Comparison of ENCODE assay signal across 8 cellular contexts in genomic region chr12:123150273-123150803, GRCh38. TPM values are rescaled to one million over a fixed set of nuclear protein-coding genes. Genes with fewer than 3 reads are reported as not detected.
DNase-seq lines count a peak whose midpoint lies in the region; ATAC-seq and TF ChIP-seq lines count a peak whose summit lies in the region.

No MANE protein-coding gene starts in this region.

- ATAC-seq in GM18511 (IDR thresholded peaks at IDR 0.05; ENCODE audit: unreplicated experiment) (peak; percentile 16), HG03342 (IDR thresholded peaks at IDR 0.05; ENCODE audit: unreplicated experiment) (peak; percentile 12), GM18873 (IDR thresholded peaks at IDR 0.05; ENCODE audit: low FRiP score, unreplicated experiment) (no peak)

- WGBS in esophagus muscularis mucosa, result 6% methylated on average over 38 of the region's 63 CpGs

- H3K36me3 Mint-ChIP-seq in activated CD4-positive, alpha-beta memory T cell treated with anti-CD3 and anti-CD28 coated beads, Interleukin-2, amount 10 ng/mL, durations not matched to agents 7 days and 5 days (ENCODE audit: low read depth), result peaks cover 15% of the 10 kb centered on the region
- H3K36me3 Mint-ChIP-seq in nephron (ENCODE audit: low read depth), result no peaks in the 10 kb centered on the region

- H3K4me1 Mint-ChIP-seq in activated CD4-positive, alpha-beta memory T cell treated with anti-CD3 and anti-CD28 coated beads, Interleukin-2, amount 10 ng/mL, durations not matched to agents 7 days and 5 days, result peaks cover 16% of the 10 kb centered on the region
- peaks cover 14% of the 10 kb centered on the region for H3K4me1 Mint-ChIP-seq in nephron

- H3K4me3 ChIP-seq in esophagus muscularis mucosa, result peak overlapping the region; percentile 68 to 88 (median 82)

- intact Hi-C loops in esophagus muscularis mucosa (cut with DNase I), result loop anchor here (5.0 to 10.0 kb wide), 2 partner anchors 82 to 176 kb away; partner anchors contain the start of genes MPHOSPH9, MTRFR and OGFOD2

- peak overlapping the region; percentile 86 to 93 (median 88) for H3K27ac ChIP-seq in esophagus muscularis mucosa (replicated peaks in 1 of 4)

- H3K27me3 Mint-ChIP-seq in activated CD4-positive, alpha-beta memory T cell treated with anti-CD3 and anti-CD28 coated beads, Interleukin-2, amount 10 ng/mL, durations not matched to agents 7 days and 5 days, result peaks cover 22% of the 10 kb centered on the region
- peaks cover 23% of the 10 kb centered on the region for H3K27me3 Mint-ChIP-seq in nephron (ENCODE audit: low read depth)

- H3K4me1 ChIP-seq in esophagus muscularis mucosa, result peaks cover 19 to 51% (median 34%) of the 10 kb centered on the region in 4 donors

- no peaks in the 10 kb centered on the region for H3K9me3 Mint-ChIP-seq in activated CD4-positive, alpha-beta memory T cell treated with anti-CD3 and anti-CD28 coated beads, Interleukin-2, amount 10 ng/mL, durations not matched to agents 7 days and 5 days
- H3K9me3 Mint-ChIP-seq in nephron, result no peaks in the 10 kb centered on the region

- H3K4me3 Mint-ChIP-seq in activated CD4-positive, alpha-beta memory T cell treated with anti-CD3 and anti-CD28 coated beads, Interleukin-2, amount 10 ng/mL, durations not matched to agents 7 days and 5 days, result peak overlapping the region; percentile 71
- H3K4me3 Mint-ChIP-seq in nephron, result peak overlapping the region; percentile 77 to 85 (median 84)

- H3K36me3 ChIP-seq in esophagus muscularis mucosa, result no peaks in the 10 kb centered on the region

- no peaks in the 10 kb centered on the region for H3K9me3 ChIP-seq in esophagus muscularis mucosa

- no peaks in the 10 kb centered on the region for H3K27me3 ChIP-seq in esophagus muscularis mucosa

- no peak for TF ChIP-seq EP300 in esophagus muscularis mucosa (IDR thresholded peaks at IDR 0.05)

- H3K27ac Mint-ChIP-seq in activated CD4-positive, alpha-beta memory T cell treated with anti-CD3 and anti-CD28 coated beads, Interleukin-2, amount 10 ng/mL, durations not matched to agents 7 days and 5 days, result no peak overlapping the region
- peak overlapping the region in 1 of 3 experiments; percentile 65 for H3K27ac Mint-ChIP-seq in nephron

- TF ChIP-seq CTCF in esophagus muscularis mucosa (IDR thresholded peaks at IDR 0.05) (no peak), nephron (IDR thresholded peaks at IDR 0.05; ENCODE audit: unreplicated experiment in 3 of 3) (no peak)

- POLR2A ChIA-PET in activated CD4-positive, alpha-beta memory T cell treated with anti-CD3 and anti-CD28 coated beads, Interleukin-2, amount 10 ng/mL, durations not matched to agents 7 days and 5 days (lab: Charles Lee), result interaction anchor here (1.1 to 4.5 kb wide), 5 partner anchors 43 to 175 kb away, joined by 4 to 21 read pairs (median 8); partner anchors contain the start of genes MPHOSPH9, MTRFR and OGFOD2

- CTCF ChIA-PET in activated CD4-positive, alpha-beta memory T cell treated with anti-CD3 and anti-CD28 coated beads, Interleukin-2, amount 10 ng/mL, durations not matched to agents 7 days and 5 days (lab: Charles Lee), result interaction anchor here (1.3 to 1.7 kb wide), 2 partner anchors 74 to 432 kb away, joined by 3 to 8 read pairs; no protein-coding TSS in a partner anchor

- no peak for DNase-seq in activated CD4-positive, alpha-beta memory T cell treated with anti-CD3 and anti-CD28 coated beads, Interleukin-2, amount 10 ng/mL, durations not matched to agents 7 days and 5 days
- DNase-seq in esophagus muscularis mucosa (ENCODE audit: extremely low spot score) (no peak), SIG-M5 (lab: John Stamatoyannopoulos, UW) (no peak), pons (ENCODE audit: low spot score) (no peak)

- TF ChIP-seq POLR2A in esophagus muscularis mucosa (IDR thresholded peaks at IDR 0.05; ENCODE audit: low read depth), result no peak

RNA-seq across cellular contexts. Expression of gene PITPNM2, which starts 0.6 kb away (rescaled TPM):
- 1 to 10 TPM; 8.1 to 9.3 TPM for total RNA-seq in activated CD4-positive, alpha-beta memory T cell treated with anti-CD3 and anti-CD28 coated beads, Interleukin-2, amount 10 ng/mL, durations not matched to agents 7 days and 5 days
- total RNA-seq in esophagus muscularis mucosa, result 10 to 100 TPM; 10.4 to 24.4 (median 13.3) TPM
